ENCODE assay signal across 20 cellular contexts in genomic region chr4:153260152-153260551, GRCh38. TPM values are rescaled to one million over a fixed set of nuclear protein-coding genes. Genes with fewer than 3 reads are reported as not detected.
DNase-seq lines count a peak whose midpoint lies in the region; TF ChIP-seq lines count a peak whose summit lies in the region.
"Had no signal": no experiment of that assay in that cellular context is flagged by ENCODE, and none has a peak within 500 bp of the region (broad histone marks: within the 10 kb centered on the region; RNA-seq: fewer than 3 reads in every experiment).

No MANE protein-coding gene starts in this region.

- DNase-seq in AG10803 (ENCODE audit: low read depth) (no peak), endodermal cell (peak; percentile 64), nephron progenitor cell (no peak), H7 (no peak), NCI-H526 (lab: John Stamatoyannopoulos, UW) (no peak), globus pallidus (ENCODE audit: low spot score) (no peak)
- DNase-seq in activated naive CD4-positive, alpha-beta T cell (lab: John Stamatoyannopoulos, UW) = no peak
- DNase-seq: activated CD4-positive, alpha-beta T cell treated with anti-CD3 and anti-CD28 coated beads for 36 hours; activated effector memory CD4-positive, alpha-beta T cell treated with anti-CD3 and anti-CD28 coated beads, Interleukin-2, amount 50 U/mL, for 16 hours; erythroblast; mucosa of descending colon; NCI-H187 treated with DMSO at 0.1 percent for 48 hours; NCI-H2227 treated with DMSO at 0.1 percent for 48 hours; Right ventricle myocardium superior; stimulated activated CD4-positive, alpha-beta T cell treated with anti-CD3 and anti-CD28 coated beads, Interleukin-2, amount 100 ng/mL, for 48 hours; stomach; T-helper 1 cell had no signal

- H3K27me3 Mint-ChIP-seq in endodermal cell (ENCODE audit: insufficient read depth) (peaks cover 1% of the 10 kb centered on the region), nephron progenitor cell (ENCODE audit: low read depth, poor library complexity) (no peaks in the 10 kb centered on the region)

- H3K9me3 ChIP-seq in endodermal cell (ENCODE audit: control insufficient read depth, low read length) = peaks cover 24% of the 10 kb centered on the region

- H3K36me3 ChIP-seq in endodermal cell (ENCODE audit: control insufficient read depth, insufficient read depth, low read length) = peaks cover 37% of the 10 kb centered on the region
- H3K36me3 ChIP-seq in H7 (replicated peaks; ENCODE audit: control insufficient read depth, insufficient read depth, low read length) = no peaks in the 10 kb centered on the region

- H3K4me1 Mint-ChIP-seq in endodermal cell (peaks cover 4% of the 10 kb centered on the region), nephron progenitor cell (peaks cover 39% of the 10 kb centered on the region)
- H3K4me1 Mint-ChIP-seq: activated CD4-positive, alpha-beta T cell treated with anti-CD3 and anti-CD28 coated beads for 36 hours had no signal

- peaks cover 10% of the 10 kb centered on the region for H3K4me1 ChIP-seq in endodermal cell (ENCODE audit: control insufficient read depth, insufficient read depth, low read length)

- H3K4me3 Mint-ChIP-seq in endodermal cell (no peak overlapping the region), nephron progenitor cell (peak overlapping the region; percentile 39)
- H3K4me3 Mint-ChIP-seq: activated CD4-positive, alpha-beta T cell treated with anti-CD3 and anti-CD28 coated beads for 36 hours had no signal

- H3K27ac Mint-ChIP-seq in endodermal cell (peak overlapping the region; percentile 84), nephron progenitor cell (no peak overlapping the region)
- H3K27ac Mint-ChIP-seq: activated CD4-positive, alpha-beta T cell treated with anti-CD3 and anti-CD28 coated beads for 36 hours had no signal

- peaks cover 10% of the 10 kb centered on the region for H3K9me3 Mint-ChIP-seq in endodermal cell
- peaks cover 34% of the 10 kb centered on the region for H3K9me3 Mint-ChIP-seq in nephron progenitor cell

- H3K27me3 ChIP-seq in endodermal cell (ENCODE audit: control insufficient read depth, insufficient read depth, low read length, poor library complexity, severe bottlenecking) (no peaks in the 10 kb centered on the region), H7 (ENCODE audit: control insufficient read depth, insufficient read depth, low read length) (no peaks in the 10 kb centered on the region)
- H3K27me3 ChIP-seq: stomach had no signal

- H3K4me3 ChIP-seq in AG10803 (ENCODE audit: low read length) = peak overlapping the region; percentile 21; the same call in 1 of the 2 replicates
- H3K4me3 ChIP-seq in endodermal cell (ENCODE audit: low read length) = no peak overlapping the region
- no peak overlapping the region for H3K4me3 ChIP-seq in H7 (ENCODE audit: insufficient read depth, low read depth, low read length)
- H3K4me3 ChIP-seq: mucosa of descending colon, smooth muscle cell, stomach had no signal

- H3K27ac ChIP-seq in endodermal cell (ENCODE audit: low read depth, low read length) = peak overlapping the region; percentile 27
- H3K27ac ChIP-seq: C4-2B had no signal

- TF ChIP-seq EP300 in Ishikawa (IDR thresholded peaks at IDR 0.05; ENCODE audit: borderline replicate concordance) = no peak

- WGBS in endodermal cell (ENCODE audit: insufficient coverage in 1 of 2, insufficient read length in 1 of 2), 2 experiments = no CpG with 5 or more reads among the region's 3 CpGs

- no peak for TF ChIP-seq RAD21 in Ishikawa (IDR thresholded peaks at IDR 0.05; ENCODE audit: low read depth)

- peaks cover 31% of the 10 kb centered on the region for H3K36me3 Mint-ChIP-seq in endodermal cell (ENCODE audit: low read depth)
- H3K36me3 Mint-ChIP-seq in nephron progenitor cell (ENCODE audit: low read depth) = peaks cover 48% of the 10 kb centered on the region

- H3K9ac ChIP-seq in endodermal cell (ENCODE audit: extremely low read depth, low read length, poor library complexity, severe bottlenecking) = no peak overlapping the region

- no peak for TF ChIP-seq CTCF in AG10803 (conservative IDR thresholded peaks at IDR 0.05; ENCODE audit: low read length)
- TF ChIP-seq CTCF in endodermal cell (conservative IDR thresholded peaks at IDR 0.05) = no peak
- no peak for TF ChIP-seq CTCF in nephron progenitor cell (IDR thresholded peaks at IDR 0.05)

TF ChIP-seq in Ishikawa, 13 proteins besides CTCF, POLR2A, EP300 and RAD21:
- 0 out of 2 replicates have a peak, but pooled peaks have one; percentile 9 for TF ChIP-seq TEAD4 (IDR thresholded peaks at IDR 0.05)
- no peak for TF ChIP-seq TAF1 (IDR thresholded peaks at IDR 0.05; ENCODE audit: low read depth)
TF ChIP-seq in Ishikawa: peak in this region for 1.

RNA-seq across cellular contexts. Expression of gene TRIM2, which starts 55.9 kb away (rescaled TPM):
- 10 to 100 TPM; 31.8 to 56.1 TPM for total RNA-seq in endodermal cell
- polyA plus RNA-seq in endodermal cell (2013, experiment 1 of 2) = 83.8 TPM
- polyA plus RNA-seq in endodermal cell (2013, experiment 2 of 2) = 72.7 TPM
- 49.2 and 77.4 TPM in 2 replicates for total RNA-seq in H7 (2014; rRNA removed; shearing (Covaris generic))
